17 cellular contexts compared by ENCODE assay signal in genomic region chr6:80523029-80523428, GRCh38.
DNase-seq lines count a peak whose midpoint lies in the region; ATAC-seq and TF ChIP-seq lines count a peak whose summit lies in the region.
"Had no signal": no experiment of that assay in that cellular context is flagged by ENCODE, and none has a peak within 500 bp of the region (broad histone marks: within the 10 kb centered on the region; RNA-seq: fewer than 3 reads in every experiment).

No MANE protein-coding gene starts in this region.

- H3K27ac Mint-ChIP-seq in glutamatergic neuron (ENCODE audit: unreplicated experiment): peak overlapping the region; percentile 28
- H3K27ac Mint-ChIP-seq: CD8-positive, alpha-beta memory T cell had no signal

- peak overlapping the region; percentile 83 for H2AFZ ChIP-seq in GM23248
- H2AFZ ChIP-seq: PC-9 had no signal

- H3K4me3 Mint-ChIP-seq in glutamatergic neuron (ENCODE audit: unreplicated experiment): no peak overlapping the region

- no peak overlapping the region for H3K9ac ChIP-seq in GM23248

- intact Hi-C loops in psoas muscle (cut with DNase I): no loop called here
- intact Hi-C loops in adrenal gland (cut with DNase I): no loop called here
- intact Hi-C loops in left colon (cut with DNase I, micrococcal nuclease): no loop called here

- in situ Hi-C loops in GM23248 (cut with MboI): no loop called here

- no peak for TF ChIP-seq POLR2A in adrenal gland (IDR thresholded peaks at IDR 0.05)

- no peak for DNase-seq in GM23248
- peak; percentile 61 for DNase-seq in astrocyte of the hippocampus (ENCODE audit: low read depth, low spot score)
- DNase-seq in glutamatergic neuron: no peak
- no peak for DNase-seq in psoas muscle
- DNase-seq in adrenal gland: no peak
- DNase-seq in activated naive CD4-positive, alpha-beta T cell (lab: John Stamatoyannopoulos, UW): no peak
- DNase-seq in left colon: no peak
- DNase-seq: activated CD4-positive, alpha-beta T cell treated with anti-CD3 and anti-CD28 coated beads, Interleukin-2, amount 50 U/mL, for 48 hours; activated T-cell treated with anti-CD3 and anti-CD28 coated beads, Interleukin-2, amount 50 U/mL, for 72 hours; CD8-positive, alpha-beta memory T cell; cortex of kidney; NCI-H1930; NCI-H526; PC-9; upper lobe of right lung had no signal

- H3K27me3 Mint-ChIP-seq in glutamatergic neuron (ENCODE audit: unreplicated experiment): no peaks in the 10 kb centered on the region

- no peaks in the 10 kb centered on the region for H3K9me3 Mint-ChIP-seq in glutamatergic neuron (ENCODE audit: unreplicated experiment)
- H3K9me3 Mint-ChIP-seq: activated T-cell treated with anti-CD3 and anti-CD28 coated beads, Interleukin-2, amount 50 U/mL, for 72 hours; CD8-positive, alpha-beta memory T cell; stimulated activated effector memory CD8-positive, alpha-beta T cell treated with anti-CD3 and anti-CD28 coated beads, Interleukin-12 subunit alpha, Interleukin-12 subunit beta, amount 100 ng/mL, for 72 hours had no signal

- peak in 1 of 4 donors; percentile 6 for ATAC-seq in psoas muscle
- no peak for ATAC-seq in GM21619 (IDR thresholded peaks at IDR 0.05; ENCODE audit: unreplicated experiment)
- no peak for ATAC-seq in left colon

- no peak overlapping the region for H3K4me2 ChIP-seq in GM23248 (ENCODE audit: unreplicated experiment)
- H3K4me2 ChIP-seq: PC-9 had no signal

- H3K9me2 ChIP-seq in GM23248 (ENCODE audit: insufficient read depth): peaks cover 5% of the 10 kb centered on the region; the same call in 1 of the 2 replicates

- TF ChIP-seq CTCF in glutamatergic neuron (IDR thresholded peaks at IDR 0.05; ENCODE audit: partially characterized antibody, unreplicated experiment) (no peak), psoas muscle (IDR thresholded peaks at IDR 0.05) (no peak), adrenal gland (IDR thresholded peaks at IDR 0.05) (no peak)

- H3K36me3 Mint-ChIP-seq in glutamatergic neuron (ENCODE audit: unreplicated experiment): no peaks in the 10 kb centered on the region
- H3K36me3 Mint-ChIP-seq: CD8-positive, alpha-beta memory T cell; stimulated activated effector memory CD8-positive, alpha-beta T cell treated with anti-CD3 and anti-CD28 coated beads, Interleukin-12 subunit alpha, Interleukin-12 subunit beta, amount 100 ng/mL, for 72 hours had no signal

- H3K27me3 ChIP-seq in GM23248 (replicated peaks; ENCODE audit: insufficient read depth) (no peaks in the 10 kb centered on the region), psoas muscle (ENCODE audit: insufficient read depth in 3 of 3, low read length in 2 of 3) (no peaks in the 10 kb centered on the region), adrenal gland (no peaks in the 10 kb centered on the region)
- H3K27me3 ChIP-seq: upper lobe of right lung had no signal

- H3K36me3 ChIP-seq in GM23248 (ENCODE audit: low read depth) (no peaks in the 10 kb centered on the region), psoas muscle (ENCODE audit: insufficient read depth in 1 of 2, low read depth in 1 of 2) (no peaks in the 10 kb centered on the region), adrenal gland (replicated peaks in 1 of 2) (no peaks in the 10 kb centered on the region)
- H3K36me3 ChIP-seq: upper lobe of right lung had no signal

- H3K27ac ChIP-seq in GM23248 (no peak overlapping the region), psoas muscle (peak overlapping the region; percentile 69), adrenal gland (peak overlapping the region in 1 of 5 donors; percentile 0)
- H3K27ac ChIP-seq: PC-9, upper lobe of right lung had no signal

- peaks cover 10% of the 10 kb centered on the region for H3K4me1 Mint-ChIP-seq in glutamatergic neuron (ENCODE audit: low read depth, unreplicated experiment)

- 44 to 45% methylated on average over 5 of the region's 5 CpGs for WGBS in GM23248 (ENCODE audit: low coverage in 1 of 2, low lambda C conversion rate in 2 of 2, missing lambda C conversion rate in 2 of 2), 2 experiments
- WGBS in psoas muscle, 3 donors: 35 to 42% (median 42%) methylated on average over 5 of the region's 5 CpGs
- WGBS in adrenal gland, 4 donors: 31 to 40% (median 35%) methylated on average over 5 of the region's 5 CpGs

- H3K79me2 ChIP-seq in GM23248 (ENCODE audit: insufficient read depth): no peaks in the 10 kb centered on the region

- H3K4me1 ChIP-seq in GM23248 (ENCODE audit: insufficient read depth): peaks cover 30% of the 10 kb centered on the region
- peaks cover 19% of the 10 kb centered on the region for H3K4me1 ChIP-seq in psoas muscle
- no peaks in the 10 kb centered on the region for H3K4me1 ChIP-seq in adrenal gland (replicated peaks in 1 of 2)
- H3K4me1 ChIP-seq: upper lobe of right lung had no signal

- H3F3A ChIP-seq in GM23248 (ENCODE audit: insufficient read depth): peaks cover 7% of the 10 kb centered on the region; the same call in 1 of the 2 replicates

- H3K4me3 ChIP-seq in GM23248: no peak overlapping the region
- H3K4me3 ChIP-seq in psoas muscle: peak overlapping the region; percentile 37
- H3K4me3 ChIP-seq in adrenal gland: peak overlapping the region in 1 of 4 donors; percentile 8
- H3K4me3 ChIP-seq: PC-9, upper lobe of right lung had no signal

- H4K20me1 ChIP-seq in GM23248 (ENCODE audit: insufficient read depth): no peaks in the 10 kb centered on the region

- no peaks in the 10 kb centered on the region for H3K9me3 ChIP-seq in GM23248 (ENCODE audit: low read depth)
- H3K9me3 ChIP-seq in psoas muscle: no peaks in the 10 kb centered on the region
- no peaks in the 10 kb centered on the region for H3K9me3 ChIP-seq in adrenal gland (replicated peaks in 1 of 3)
- H3K9me3 ChIP-seq: upper lobe of right lung had no signal
